Comparison of ENCODE assay signal across 8 cellular contexts in the genomic region with DNA sequence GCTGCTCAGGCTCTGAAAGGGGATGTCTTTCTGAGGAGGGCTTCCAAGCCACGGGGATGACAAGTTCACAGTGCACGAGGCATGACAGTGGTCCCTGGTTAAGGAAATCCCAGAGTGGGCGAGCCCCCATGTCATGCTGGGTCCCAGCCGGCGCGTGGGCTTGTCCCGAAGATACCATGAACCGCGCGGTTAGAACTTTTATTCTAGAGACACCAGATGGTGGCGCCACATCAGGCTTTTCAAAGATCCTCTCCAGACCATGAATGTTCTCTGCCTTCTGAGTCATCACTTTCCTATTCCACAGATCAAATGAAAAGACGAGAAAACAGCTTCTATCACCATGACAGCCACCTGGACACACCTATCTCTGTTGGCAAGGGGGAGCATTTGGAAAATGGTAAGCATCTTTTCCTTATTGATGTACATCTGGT.
DNase-seq lines count a peak whose midpoint lies in the region; ATAC-seq and TF ChIP-seq lines count a peak whose summit lies in the region.

No MANE protein-coding gene starts in this region.

- no peak overlapping the region for H3K4me3 ChIP-seq in right cardiac atrium (ENCODE audit: low read length)

- no peaks in the 10 kb centered on the region for H3K36me3 Mint-ChIP-seq in activated T-cell treated with anti-CD3 and anti-CD28 coated beads, Interleukin-2, amount 50 U/mL, for 72 hours (ENCODE audit: insufficient read depth in 2 of 2)
- no peaks in the 10 kb centered on the region for H3K36me3 Mint-ChIP-seq in activated T-helper 17 cell treated with anti-CD3 and anti-CD28 coated beads, Interleukin-2, amount 50 U/mL, for 72 hours (ENCODE audit: low read depth)

- H3K27ac Mint-ChIP-seq in activated T-cell treated with anti-CD3 and anti-CD28 coated beads, Interleukin-2, amount 50 U/mL, for 72 hours = no peak overlapping the region
- no peak overlapping the region for H3K27ac Mint-ChIP-seq in activated T-helper 17 cell treated with anti-CD3 and anti-CD28 coated beads, Interleukin-2, amount 50 U/mL, for 72 hours

- H3K9me3 ChIP-seq in right cardiac atrium (ENCODE audit: control insufficient read depth, low read length) = no peaks in the 10 kb centered on the region

- peak; percentile 36 to 56 for ATAC-seq in activated T-cell treated with anti-CD3 and anti-CD28 coated beads, Interleukin-2, amount 50 U/mL, for 72 hours (replicated peaks in 1 of 2)
- ATAC-seq in activated T-helper 17 cell treated with anti-CD3 and anti-CD28 coated beads, Interleukin-2, amount 50 U/mL, for 72 hours (replicated peaks) = peak; percentile 52
- ATAC-seq in right cardiac atrium = peak; percentile 56 to 61

- peaks cover 24% of the 10 kb centered on the region for H3K27me3 Mint-ChIP-seq in activated T-cell treated with anti-CD3 and anti-CD28 coated beads, Interleukin-2, amount 50 U/mL, for 72 hours (ENCODE audit: low read depth)
- peaks cover 26% of the 10 kb centered on the region for H3K27me3 Mint-ChIP-seq in activated T-helper 17 cell treated with anti-CD3 and anti-CD28 coated beads, Interleukin-2, amount 50 U/mL, for 72 hours

- H3K4me1 Mint-ChIP-seq in activated T-cell treated with anti-CD3 and anti-CD28 coated beads, Interleukin-2, amount 50 U/mL, for 72 hours (ENCODE audit: low read depth) = peaks cover 13% of the 10 kb centered on the region
- H3K4me1 Mint-ChIP-seq in activated T-helper 17 cell treated with anti-CD3 and anti-CD28 coated beads, Interleukin-2, amount 50 U/mL, for 72 hours = peaks cover 3% of the 10 kb centered on the region

- intact Hi-C loops in right cardiac atrium (cut with DNase I) = loop anchor here in 2 of 4 donors (10.0 kb wide), 2 partner anchors 174 to 364 kb away; no protein-coding TSS in a partner anchor

- no peak for TF ChIP-seq CTCF in GM10266 (IDR thresholded peaks at IDR 0.05; ENCODE audit: control insufficient read depth, insufficient read depth, low read depth, missing control alignments)

- H3K9me3 Mint-ChIP-seq in activated T-cell treated with anti-CD3 and anti-CD28 coated beads, Interleukin-2, amount 50 U/mL, for 72 hours = no peaks in the 10 kb centered on the region
- no peaks in the 10 kb centered on the region for H3K9me3 Mint-ChIP-seq in activated T-helper 17 cell treated with anti-CD3 and anti-CD28 coated beads, Interleukin-2, amount 50 U/mL, for 72 hours

- no peak overlapping the region for H3K4me3 Mint-ChIP-seq in activated T-cell treated with anti-CD3 and anti-CD28 coated beads, Interleukin-2, amount 50 U/mL, for 72 hours
- H3K4me3 Mint-ChIP-seq in activated T-helper 17 cell treated with anti-CD3 and anti-CD28 coated beads, Interleukin-2, amount 50 U/mL, for 72 hours = no peak overlapping the region

- DNase-seq in activated T-cell treated with anti-CD3 and anti-CD28 coated beads, Interleukin-2, amount 50 U/mL, for 72 hours = peak; percentile 33 to 37
- DNase-seq in activated T-cell treated with anti-CD3 and anti-CD28 coated beads, Interleukin-2, amount 50 U/mL, for 1 hour = no peak
- DNase-seq in right cardiac atrium = peak in 2 of 3 donors; percentile 48 to 66
- DNase-seq in stimulated activated CD8-positive, alpha-beta memory T cell treated with anti-CD3 and anti-CD28 coated beads, Interleukin-4, amount 100 ng/mL, for 48 hours = peak; percentile 53
- no peak for DNase-seq in GM10266 (ENCODE audit: extremely low spot score)
- no peak for DNase-seq in NCI-H345 treated with DMSO at 0.1 percent for 48 hours (lab: John Stamatoyannopoulos, UW; ENCODE audit: unreplicated experiment)
- no peak for DNase-seq in NCI-H524 treated with DMSO at 0.1 percent for 48 hours (lab: John Stamatoyannopoulos, UW)

- H3K4me1 ChIP-seq in right cardiac atrium (ENCODE audit: control insufficient read depth, insufficient read depth, low read length) = no peaks in the 10 kb centered on the region

- H3K27ac ChIP-seq in right cardiac atrium (ENCODE audit: low read length) = no peak overlapping the region

- 39% methylated on average over 12 of the region's 12 CpGs for WGBS in right cardiac atrium

- no peaks in the 10 kb centered on the region for H3K27me3 ChIP-seq in right cardiac atrium (ENCODE audit: control insufficient read depth, insufficient read depth)

Comparison
In these comparisons a context has a peak if more than half of its experiments do, and no peak if none do; other contexts are left out.
1. DNase-seq: peak in activated T-cell treated with anti-CD3 and anti-CD28 coated beads, Interleukin-2, amount 50 U/mL, for 72 hours (2 of 2), right cardiac atrium (2 of 3) and stimulated activated CD8-positive, alpha-beta memory T cell treated with anti-CD3 and anti-CD28 coated beads, Interleukin-4, amount 100 ng/mL, for 48 hours (single experiment); none in activated T-cell treated with anti-CD3 and anti-CD28 coated beads, Interleukin-2, amount 50 U/mL, for 1 hour (single experiment), GM10266 (single experiment), NCI-H345 treated with DMSO at 0.1 percent for 48 hours (single experiment) and NCI-H524 treated with DMSO at 0.1 percent for 48 hours (single experiment).
2. Peak in every context shown above with its lines, with median percentiles within 50 percentile points of each other: ATAC-seq.